In genomic region chr12:66120477-66120876, GRCh38 we compare ENCODE assay signal across 27 cellular contexts. TPM values are rescaled to one million over a fixed set of nuclear protein-coding genes. Genes with fewer than 3 reads are reported as not detected.
DNase-seq lines count a peak whose midpoint lies in the region; ATAC-seq and TF ChIP-seq lines count a peak whose summit lies in the region.
"Had no signal": no experiment of that assay in that cellular context is flagged by ENCODE, and none has a peak within 500 bp of the region (broad histone marks: within the 10 kb centered on the region; RNA-seq: fewer than 3 reads in every experiment).

No MANE protein-coding gene starts in this region.

- H3K36me3 Mint-ChIP-seq in natural killer cell = peaks cover 20% of the 10 kb centered on the region
- peaks cover 26% of the 10 kb centered on the region for H3K36me3 Mint-ChIP-seq in natural killer cell treated with Interleukin-12 subunit alpha and Interleukin-12 subunit beta and Interleukin-15 and Interleukin-18, amount 100 ng/mL, for 72 hours
- H3K36me3 Mint-ChIP-seq in activated naive CD8-positive, alpha-beta T cell treated with anti-CD3 and anti-CD28 coated beads, Interleukin-2, amount 50 U/mL, for 24 hours (ENCODE audit: low read depth) = peaks cover 43% of the 10 kb centered on the region

- no peaks in the 10 kb centered on the region for H4K20me1 ChIP-seq in PC-3 (ENCODE audit: low read length)

- no CpG with 5 or more reads among the region's 1 CpG for WGBS in neuronal stem cell (ENCODE audit: extremely low coverage in 2 of 2, insufficient read length in 2 of 2, insufficient replicate concordance in 1 of 2), 2 donors

- H2BK120ac ChIP-seq in neuronal stem cell (ENCODE audit: low read depth, low read length) = no peak overlapping the region

- no peak overlapping the region for H3K4ac ChIP-seq in neuronal stem cell (ENCODE audit: low read length)

- no peak overlapping the region for H3K27ac ChIP-seq in PC-3 (ENCODE audit: low read length)
- H3K27ac ChIP-seq in neuronal stem cell (replicated peaks; ENCODE audit: low read length) = no peak overlapping the region

- no peak overlapping the region for H4K91ac ChIP-seq in neuronal stem cell (ENCODE audit: low read depth, low read length, poor library complexity)

- H4K8ac ChIP-seq in neuronal stem cell (ENCODE audit: low read depth, low read length) = no peak overlapping the region

- H3K4me1 Mint-ChIP-seq in natural killer cell = peaks cover 23 to 26% of the 10 kb centered on the region in 2 donors
- H3K4me1 Mint-ChIP-seq in natural killer cell treated with Interleukin-12 subunit alpha and Interleukin-12 subunit beta and Interleukin-15 and Interleukin-18, amount 100 ng/mL, for 72 hours (ENCODE audit: low read depth in 2 of 2) = peaks cover 15 to 20% of the 10 kb centered on the region in 2 donors
- H3K4me1 Mint-ChIP-seq in activated naive CD8-positive, alpha-beta T cell treated with anti-CD3 and anti-CD28 coated beads, Interleukin-2, amount 50 U/mL, for 24 hours = peaks cover 4% of the 10 kb centered on the region

- no peak for ATAC-seq in natural killer cell
- ATAC-seq in natural killer cell treated with Interleukin-12 subunit alpha and Interleukin-12 subunit beta and Interleukin-15 and Interleukin-18, amount 100 ng/mL, for 72 hours = no peak
- no peak for ATAC-seq in PC-3
- no peak for ATAC-seq in activated naive CD8-positive, alpha-beta T cell treated with anti-CD3 and anti-CD28 coated beads, Interleukin-2, amount 50 U/mL, for 24 hours
- ATAC-seq: activated naive CD4-positive, alpha-beta T cell treated with anti-CD3 and anti-CD28 coated beads, Interleukin-2, amount 50 U/mL, for 72 hours; CD8-positive, alpha-beta T cell; sciatic nerve; T-cell had no signal

- CTCF ChIA-PET in PC-3 (lab: Charles Lee) = interaction anchor here (0.6 kb wide), 1 partner anchor 25 kb away, joined by 3 read pairs; no protein-coding TSS in a partner anchor

- H3K27me3 ChIP-seq in PC-3 (ENCODE audit: low read length) = no peaks in the 10 kb centered on the region
- H3K27me3 ChIP-seq in neuronal stem cell (ENCODE audit: control insufficient read depth in 3 of 3, insufficient read depth in 3 of 3, low read depth in 1 of 3, low read length in 3 of 3) = no peaks in the 10 kb centered on the region

- H3K27ac Mint-ChIP-seq in natural killer cell = peak overlapping the region; percentile 2 to 21
- H3K27ac Mint-ChIP-seq in natural killer cell treated with Interleukin-12 subunit alpha and Interleukin-12 subunit beta and Interleukin-15 and Interleukin-18, amount 100 ng/mL, for 72 hours = no peak overlapping the region
- no peak overlapping the region for H3K27ac Mint-ChIP-seq in activated naive CD8-positive, alpha-beta T cell treated with anti-CD3 and anti-CD28 coated beads, Interleukin-2, amount 50 U/mL, for 24 hours
- H3K27ac Mint-ChIP-seq: activated CD4-positive, alpha-beta T cell treated with anti-CD3 and anti-CD28 coated beads, Interleukin-2, amount 10 ng/mL, durations not matched to agents 24 days and 14 days; activated naive CD4-positive, alpha-beta T cell treated with anti-CD3 and anti-CD28 coated beads, Interleukin-2, amount 50 U/mL, for 72 hours; activated T-helper 1 cell treated with anti-CD3 and anti-CD28 coated beads, Interleukin-12 subunit alpha, Interleukin-12 subunit beta, Interleukin-2, Interleukin-4 antibody, amounts not matched to agents 30 ng/mL and 10 ng/mL and 1 ng/mL, durations not matched to agents 14 hours and 24 hours and 36 hours; CD8-positive, alpha-beta T cell; T-cell had no signal

- H2BK12ac ChIP-seq in neuronal stem cell (ENCODE audit: low read length) = no peak overlapping the region

- no TSS peak for BruUV-seq in PC-3 (replicated peaks; lab: Mats Ljungman, UMichigan)

- H2AFZ ChIP-seq in PC-3 (ENCODE audit: low read length) = no peak overlapping the region
- H2AFZ ChIP-seq in neuronal stem cell (ENCODE audit: low read length) = no peak overlapping the region

- intact Hi-C loops in natural killer cell (cut with micrococcal nuclease) (no loop called here), PC-3 (cut with micrococcal nuclease) (no loop called here)

- no peaks in the 10 kb centered on the region for H3K9me2 ChIP-seq in PC-3 (replicated peaks; ENCODE audit: low read length)

- H3K23ac ChIP-seq in neuronal stem cell (ENCODE audit: low read depth, low read length, poor library complexity) = no peak overlapping the region

- no peaks in the 10 kb centered on the region for H3K9me3 Mint-ChIP-seq in natural killer cell
- H3K9me3 Mint-ChIP-seq in natural killer cell treated with Interleukin-12 subunit alpha and Interleukin-12 subunit beta and Interleukin-15 and Interleukin-18, amount 100 ng/mL, for 72 hours = no peaks in the 10 kb centered on the region
- H3K9me3 Mint-ChIP-seq in activated naive CD8-positive, alpha-beta T cell treated with anti-CD3 and anti-CD28 coated beads, Interleukin-2, amount 50 U/mL, for 24 hours = no peaks in the 10 kb centered on the region
- H3K9me3 Mint-ChIP-seq: activated CD4-positive, alpha-beta T cell treated with anti-CD3 and anti-CD28 coated beads, Interleukin-2, amount 10 ng/mL, durations not matched to agents 24 days and 14 days; activated naive CD4-positive, alpha-beta T cell treated with anti-CD3 and anti-CD28 coated beads, Interleukin-2, amount 50 U/mL, for 72 hours; activated T-helper 1 cell treated with anti-CD3 and anti-CD28 coated beads, Interleukin-12 subunit alpha, Interleukin-12 subunit beta, Interleukin-2, Interleukin-4 antibody, amounts not matched to agents 30 ng/mL and 10 ng/mL and 1 ng/mL, durations not matched to agents 14 hours and 24 hours and 36 hours; CD8-positive, alpha-beta T cell; naive thymus-derived CD4-positive, alpha-beta T cell; T-cell had no signal

- H3K4me2 ChIP-seq in PC-3 (ENCODE audit: low read length) (no peak overlapping the region), neuronal stem cell (ENCODE audit: insufficient read depth, low read length, poor library complexity, severe bottlenecking) (no peak overlapping the region)

- H2AK5ac ChIP-seq in neuronal stem cell (ENCODE audit: low read depth, low read length) = no peak overlapping the region

- no peak overlapping the region for H3K9ac ChIP-seq in PC-3 (ENCODE audit: low read length)
- H3K9ac ChIP-seq in neuronal stem cell (ENCODE audit: low read depth, low read length, poor library complexity) = no peak overlapping the region

- no peaks in the 10 kb centered on the region for H3F3A ChIP-seq in PC-3 (ENCODE audit: low read length, unreplicated experiment)

- H3K4me3 ChIP-seq in PC-3 (ENCODE audit: low read length) (no peak overlapping the region), neuronal stem cell (ENCODE audit: low read length in 2 of 2) (no peak overlapping the region)
- H3K4me3 ChIP-seq: HAP-1 had no signal

- H3K9me3 ChIP-seq in PC-3 (ENCODE audit: low read length) (no peaks in the 10 kb centered on the region), neuronal stem cell (replicated peaks in 1 of 2; ENCODE audit: control insufficient read depth in 2 of 2, insufficient read depth in 1 of 2, low read depth in 1 of 2, low read length in 2 of 2) (no peaks in the 10 kb centered on the region)
- H3K9me3 ChIP-seq: HAP-1 had no signal

- POLR2A ChIA-PET in PC-3 (lab: Charles Lee; ENCODE audit: unreplicated experiment) = no interaction called here

- no peaks in the 10 kb centered on the region for H3K27me3 Mint-ChIP-seq in natural killer cell (ENCODE audit: low read depth in 2 of 2)
- no peaks in the 10 kb centered on the region for H3K27me3 Mint-ChIP-seq in natural killer cell treated with Interleukin-12 subunit alpha and Interleukin-12 subunit beta and Interleukin-15 and Interleukin-18, amount 100 ng/mL, for 72 hours
- no peaks in the 10 kb centered on the region for H3K27me3 Mint-ChIP-seq in activated naive CD8-positive, alpha-beta T cell treated with anti-CD3 and anti-CD28 coated beads, Interleukin-2, amount 50 U/mL, for 24 hours
- H3K27me3 Mint-ChIP-seq: activated CD4-positive, alpha-beta T cell treated with anti-CD3 and anti-CD28 coated beads, Interleukin-2, amount 10 ng/mL, durations not matched to agents 24 days and 14 days; naive thymus-derived CD4-positive, alpha-beta T cell; T-cell had no signal

- no peak overlapping the region for H2BK15ac ChIP-seq in neuronal stem cell (ENCODE audit: low read length)

- H3K36me3 ChIP-seq in PC-3 (ENCODE audit: low read depth, low read length) = peaks cover 34% of the 10 kb centered on the region
- peaks cover 3 to 47% of the 10 kb centered on the region in 2 donors for H3K36me3 ChIP-seq in neuronal stem cell (replicated peaks in 1 of 2; ENCODE audit: control insufficient read depth in 2 of 2, insufficient read depth in 2 of 2, low read length in 2 of 2)

- H3K18ac ChIP-seq in neuronal stem cell (ENCODE audit: low read length) = no peak overlapping the region

- TF ChIP-seq CTCF in natural killer cell (IDR thresholded peaks at IDR 0.05) = no peak
- TF ChIP-seq CTCF in PC-3 (conservative IDR thresholded peaks at IDR 0.05; ENCODE audit: low read depth, low read length) = peak; percentile 30; the same call in 1 of the 2 replicates

- H3K14ac ChIP-seq in neuronal stem cell (ENCODE audit: low read length) = no peak overlapping the region

- H3K79me2 ChIP-seq in PC-3 (ENCODE audit: low read length) = peaks cover 7% of the 10 kb centered on the region; the same call in 1 of the 2 replicates

- H3K4me1 ChIP-seq in PC-3 (ENCODE audit: insufficient read depth, low read length) (no peaks in the 10 kb centered on the region), neuronal stem cell (ENCODE audit: control insufficient read depth in 2 of 2, insufficient read depth in 1 of 2, low read depth in 1 of 2, low read length in 2 of 2) (no peaks in the 10 kb centered on the region)
- H3K4me1 ChIP-seq: HAP-1 had no signal

- H2BK5ac ChIP-seq in neuronal stem cell (ENCODE audit: low read length) = no peak overlapping the region

- no peak overlapping the region for H3K4me3 Mint-ChIP-seq in natural killer cell
- no peak overlapping the region for H3K4me3 Mint-ChIP-seq in natural killer cell treated with Interleukin-12 subunit alpha and Interleukin-12 subunit beta and Interleukin-15 and Interleukin-18, amount 100 ng/mL, for 72 hours
- no peak overlapping the region for H3K4me3 Mint-ChIP-seq in activated naive CD8-positive, alpha-beta T cell treated with anti-CD3 and anti-CD28 coated beads, Interleukin-2, amount 50 U/mL, for 24 hours
- H3K4me3 Mint-ChIP-seq: activated CD4-positive, alpha-beta T cell treated with anti-CD3 and anti-CD28 coated beads, Interleukin-2, amount 10 ng/mL, durations not matched to agents 24 days and 14 days; activated T-helper 1 cell treated with anti-CD3 and anti-CD28 coated beads, Interleukin-12 subunit alpha, Interleukin-12 subunit beta, Interleukin-2, Interleukin-4 antibody, amounts not matched to agents 30 ng/mL and 10 ng/mL and 1 ng/mL, durations not matched to agents 14 hours and 24 hours and 36 hours; CD8-positive, alpha-beta T cell; naive thymus-derived CD4-positive, alpha-beta T cell; T-cell had no signal

- DNase-seq in natural killer cell (no peak), PC-3 (no peak), fibroblast of peridontal ligament (ENCODE audit: extremely low read depth) (peak; percentile 28), Kasumi-1 (lab: John Stamatoyannopoulos, UW) (no peak), neuronal stem cell (ENCODE audit: low spot score) (no peak)
- no peak for DNase-seq in natural killer cell treated with Interleukin-12 subunit alpha and Interleukin-12 subunit beta and Interleukin-15 and Interleukin-18, amount 100 ng/mL, for 72 hours (ENCODE audit: low spot score)
- no peak for DNase-seq in activated naive CD4-positive, alpha-beta T cell (lab: John Stamatoyannopoulos, UW)
- no peak for DNase-seq in activated naive CD8-positive, alpha-beta T cell treated with anti-CD3 and anti-CD28 coated beads, Interleukin-2, amount 50 U/mL, for 24 hours
- DNase-seq: activated CD4-positive, alpha-beta T cell treated with anti-CD3 and anti-CD28 coated beads, Interleukin-2, amount 10 ng/mL, durations not matched to agents 24 days and 14 days; CD8-positive, alpha-beta T cell; effector CD4-positive, alpha-beta T cell; erythroblast; KG1; kidney glomerular epithelial cell; mammary epithelial cell; naive thymus-derived CD4-positive, alpha-beta T cell; NCI-H1694; NCI-H2171 treated with DMSO at 0.1 percent for 48 hours; NCI-H526 treated with DMSO at 0.1 percent for 48 hours; posterior cingulate gyrus; SIG-M5; stimulated activated CD8-positive, alpha-beta memory T cell treated with anti-CD3 and anti-CD28 coated beads, Interleukin-4, amount 100 ng/mL, for 48 hours; T-cell had no signal

- H3K79me1 ChIP-seq in neuronal stem cell (ENCODE audit: low read depth, low read length) = no peaks in the 10 kb centered on the region

RNA-seq across cellular contexts. Expression of gene LLPH, which starts 10.1 kb away (rescaled TPM):
- total RNA-seq in natural killer cell (10 to 100 TPM; 24.9 to 27.3 (median 25.5) TPM), PC-3 (2014; rRNA removed) (11.2 and 16.5 TPM in 2 replicates)
- total RNA-seq in natural killer cell treated with Interleukin-12 subunit alpha and Interleukin-12 subunit beta and Interleukin-15 and Interleukin-18, amount 100 ng/mL, for 72 hours = 10 to 100 TPM; 24.1 to 34.9 TPM
- 19.7 TPM for polyA plus RNA-seq in neuronal stem cell (2013, experiment 1 of 2)
- polyA plus RNA-seq in neuronal stem cell (2013, experiment 2 of 2) = 21.1 TPM

RNA-seq across cellular contexts. Expression of gene TMBIM4, which starts 49.3 kb away (rescaled TPM):
- total RNA-seq in natural killer cell (10 to 100 TPM; 46.6 to 72.0 (median 63.2) TPM), PC-3 (2014; rRNA removed) (36.3 and 63.2 TPM in 2 replicates)
- total RNA-seq in natural killer cell treated with Interleukin-12 subunit alpha and Interleukin-12 subunit beta and Interleukin-15 and Interleukin-18, amount 100 ng/mL, for 72 hours = 10 to 100 TPM; 43.7 to 89.2 TPM
- 48.3 TPM for polyA plus RNA-seq in neuronal stem cell (2013, experiment 1 of 2)
- 52.4 TPM for polyA plus RNA-seq in neuronal stem cell (2013, experiment 2 of 2)

Comparison
In these comparisons a context has a peak if more than half of its experiments do, and no peak if none do; other contexts are left out.
1. H3K27ac Mint-ChIP-seq: peak in natural killer cell (2 of 2); none in natural killer cell treated with Interleukin-12 subunit alpha and Interleukin-12 subunit beta and Interleukin-15 and Interleukin-18, amount 100 ng/mL, for 72 hours (0 of 2) and activated naive CD8-positive, alpha-beta T cell treated with anti-CD3 and anti-CD28 coated beads, Interleukin-2, amount 50 U/mL, for 24 hours (single experiment).